In genomic region chr6:1381397-1382330, GRCh38 we compare ENCODE assay signal across 8 cellular contexts.
DNase-seq lines count a peak whose midpoint lies in the region; ATAC-seq lines count a peak whose summit lies in the region.

No MANE protein-coding gene starts in this region.

- H3K4me1 ChIP-seq in effector memory CD4-positive, alpha-beta T cell (ENCODE audit: control insufficient read depth, insufficient read depth, low read length, poor library complexity, severe bottlenecking): peaks cover 30% of the 10 kb centered on the region

- H3K9me3 ChIP-seq in effector memory CD4-positive, alpha-beta T cell (ENCODE audit: control insufficient read depth, low read length): no peaks in the 10 kb centered on the region

- no peak overlapping the region for H3K27ac ChIP-seq in effector memory CD4-positive, alpha-beta T cell (ENCODE audit: insufficient read depth, low read length, poor library complexity, severe bottlenecking)

- DNase-seq in DMS114 treated with DMSO at 0.1 percent for 48 hours (lab: John Stamatoyannopoulos, UW; ENCODE audit: unreplicated experiment) (peak; percentile 30), Kasumi-1 (lab: John Stamatoyannopoulos, UW) (peak; percentile 14 to 39), middle frontal gyrus (ENCODE audit: extremely low spot score, low spot score) (peak; percentile 9), GOT3 (lab: John Stamatoyannopoulos, UW) (no peak)
- DNase-seq in activated CD4-positive, alpha-beta T cell treated with anti-CD3 and anti-CD28 coated beads, Interleukin-2, amount 50 U/mL, for 1 hour: peak; percentile 52
- peak in 2 of 3 donors; percentile 21 to 25 for DNase-seq in effector memory CD4-positive, alpha-beta T cell
- peak; percentile 13 for DNase-seq in stimulated activated naive CD4-positive, alpha-beta T cell treated with Interleukin-2 at 50 U/mL for 16 hours (lab: John Stamatoyannopoulos, UW)

- no peaks in the 10 kb centered on the region for H3K36me3 ChIP-seq in effector memory CD4-positive, alpha-beta T cell (ENCODE audit: control insufficient read depth, insufficient read depth, low read length)

- H3K27me3 ChIP-seq in effector memory CD4-positive, alpha-beta T cell (replicated peaks; ENCODE audit: control insufficient read depth, insufficient read depth, low read length, poor library complexity, severe bottlenecking): peaks cover 52% of the 10 kb centered on the region

- peak overlapping the region; percentile 29 for H3K4me3 ChIP-seq in effector memory CD4-positive, alpha-beta T cell (ENCODE audit: insufficient read depth, low read depth, low read length, poor library complexity, severe bottlenecking)

- ATAC-seq in HG03196 (IDR thresholded peaks at IDR 0.05; ENCODE audit: unreplicated experiment): no peak
